Comparison of ENCODE assay signal across 15 cellular contexts in genomic region chr3:116056280-116056679, GRCh38.
A peak's percentile ranks its signal among the peaks of the same experiment; 100 is the strongest.
DNase-seq lines count a peak whose midpoint lies in the region; ATAC-seq and TF ChIP-seq lines count a peak whose summit lies in the region.
"Had no signal": no experiment of that assay in that cellular context is flagged by ENCODE, and none has a peak within 500 bp of the region (broad histone marks: within the 10 kb centered on the region; RNA-seq: fewer than 3 reads in every experiment).

No MANE protein-coding gene starts in this region.

- TF ChIP-seq CTCF in body of pancreas (IDR thresholded peaks at IDR 0.05): no peak

- H3K9me3 ChIP-seq in body of pancreas: no peaks in the 10 kb centered on the region
- H3K9me3 ChIP-seq: BLaER1, heart right ventricle, MG63 had no signal

- H3K36me3 ChIP-seq in H7 (replicated peaks; ENCODE audit: control insufficient read depth, insufficient read depth, low read length) (no peaks in the 10 kb centered on the region), body of pancreas (replicated peaks in 1 of 2; ENCODE audit: insufficient read depth in 1 of 2, low read depth in 2 of 2) (no peaks in the 10 kb centered on the region)
- H3K36me3 ChIP-seq: BLaER1, heart right ventricle, MG63 had no signal

- no peaks in the 10 kb centered on the region for H3K4me1 ChIP-seq in body of pancreas
- H3K4me1 ChIP-seq: BLaER1 had no signal

- intact Hi-C loops in body of pancreas (cut with DNase I): no loop called here

- no peaks in the 10 kb centered on the region for H3K27me3 ChIP-seq in H7 (ENCODE audit: control insufficient read depth, insufficient read depth, low read length)
- no peaks in the 10 kb centered on the region for H3K27me3 ChIP-seq in body of pancreas
- H3K27me3 ChIP-seq: BLaER1, heart right ventricle, MG63 had no signal

- WGBS in body of pancreas, 2 donors: 73 to 89% methylated on average over 2 of the region's 2 CpGs

- no peak for TF ChIP-seq POLR2A in body of pancreas (IDR thresholded peaks at IDR 0.05)

- H3K27ac ChIP-seq in body of pancreas: no peak overlapping the region
- H3K27ac ChIP-seq: BLaER1, heart right ventricle had no signal

- ATAC-seq in GM18520 (IDR thresholded peaks at IDR 0.05; ENCODE audit: unreplicated experiment) (peak; percentile 73), GM21381 (IDR thresholded peaks at IDR 0.05; ENCODE audit: unreplicated experiment) (peak; percentile 83), HG02943 (IDR thresholded peaks at IDR 0.05; ENCODE audit: low read depth, unreplicated experiment) (peak; percentile 86), HG03521 (IDR thresholded peaks at IDR 0.05; ENCODE audit: unreplicated experiment) (peak; percentile 85), body of pancreas (no peak)
- ATAC-seq: activated T-cell treated with anti-CD3 and anti-CD28 coated beads, Interleukin-2, amount 50 U/mL, for 4 hours; heart right ventricle had no signal

- DNase-seq in GF-D8 (lab: John Stamatoyannopoulos, UW) (no peak), H7 (no peak), HPDE6-E6E7 (ENCODE audit: extremely low spot score) (no peak), body of pancreas (no peak)
- DNase-seq: activated T-cell treated with anti-CD3 and anti-CD28 coated beads, Interleukin-2, amount 50 U/mL, for 4 hours; heart right ventricle; MG63; NCI-H446 treated with DMSO at 0.1 percent for 48 hours; nucleus accumbens; Right ventricle myocardium superior had no signal

- H3K4me3 ChIP-seq in H7 (ENCODE audit: insufficient read depth, low read depth, low read length): no peak overlapping the region
- H3K4me3 ChIP-seq in body of pancreas: no peak overlapping the region
- H3K4me3 ChIP-seq: BLaER1, heart right ventricle, MG63 had no signal
